In the genomic region with DNA sequence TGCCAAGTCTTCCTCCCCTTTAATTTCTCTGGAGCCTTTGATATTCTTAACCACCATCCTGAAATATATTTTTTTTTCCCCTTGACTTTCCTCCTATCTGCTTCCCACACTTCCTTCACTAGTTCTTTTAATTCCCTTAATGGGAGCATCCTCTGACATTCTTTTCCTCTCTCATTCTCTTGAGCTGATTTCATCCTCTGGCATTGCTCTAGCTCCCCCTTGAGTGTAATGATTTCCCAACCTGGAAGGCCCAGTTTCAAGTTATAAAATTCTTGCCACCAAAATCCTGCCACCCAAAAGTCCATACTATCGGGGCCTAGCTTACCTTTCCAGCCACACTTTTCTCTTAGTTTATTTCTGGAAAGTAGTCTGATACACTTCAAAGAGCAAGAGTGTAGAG, we compare ENCODE assay signal across 8 cellular contexts. TPM values are rescaled to one million over a fixed set of nuclear protein-coding genes. Genes with fewer than 3 reads are reported as not detected.
DNase-seq lines count a peak whose midpoint lies in the region; ATAC-seq and TF ChIP-seq lines count a peak whose summit lies in the region.

No MANE protein-coding gene starts in this region.

- H3K27me3 Mint-ChIP-seq in endothelial cell (ENCODE audit: unreplicated experiment) (no peaks in the 10 kb centered on the region), nephron progenitor cell (ENCODE audit: low read depth, poor library complexity) (peaks cover 2% of the 10 kb centered on the region)
- H3K27me3 Mint-ChIP-seq in T-helper 2 cell treated with Interferon-gamma antibody and Interleukin-4, amounts not matched to agents 5 μg/mL and 100 μg/mL, for 36 hours (ENCODE audit: low read depth): peaks cover 24% of the 10 kb centered on the region

- H3K36me3 Mint-ChIP-seq in endothelial cell (ENCODE audit: low read depth, unreplicated experiment): peaks cover under 1% of the 10 kb centered on the region
- H3K36me3 Mint-ChIP-seq in nephron progenitor cell (ENCODE audit: low read depth): peaks cover 11% of the 10 kb centered on the region
- no peaks in the 10 kb centered on the region for H3K36me3 Mint-ChIP-seq in stimulated activated effector memory CD8-positive, alpha-beta T cell treated with anti-CD3 and anti-CD28 coated beads, Interleukin-12 subunit alpha, Interleukin-12 subunit beta, amount 100 ng/mL, for 72 hours
- H3K36me3 Mint-ChIP-seq in T-helper 2 cell treated with Interferon-gamma antibody and Interleukin-4, amounts not matched to agents 5 μg/mL and 100 μg/mL, for 36 hours (ENCODE audit: low read depth): no peaks in the 10 kb centered on the region

- H3K27ac Mint-ChIP-seq in endothelial cell (ENCODE audit: unreplicated experiment) (no peak overlapping the region), nephron progenitor cell (no peak overlapping the region)
- no peak overlapping the region for H3K27ac Mint-ChIP-seq in stimulated activated effector memory CD8-positive, alpha-beta T cell treated with anti-CD3 and anti-CD28 coated beads, Interleukin-12 subunit alpha, Interleukin-12 subunit beta, amount 100 ng/mL, for 72 hours
- no peak overlapping the region for H3K27ac Mint-ChIP-seq in T-helper 2 cell treated with Interferon-gamma antibody and Interleukin-4, amounts not matched to agents 5 μg/mL and 100 μg/mL, for 36 hours

- H3K4me1 Mint-ChIP-seq in endothelial cell (ENCODE audit: unreplicated experiment) (peaks cover 19% of the 10 kb centered on the region), nephron progenitor cell (peaks cover 40% of the 10 kb centered on the region)
- H3K4me1 Mint-ChIP-seq in stimulated activated effector memory CD8-positive, alpha-beta T cell treated with anti-CD3 and anti-CD28 coated beads, Interleukin-12 subunit alpha, Interleukin-12 subunit beta, amount 100 ng/mL, for 72 hours: no peaks in the 10 kb centered on the region
- no peaks in the 10 kb centered on the region for H3K4me1 Mint-ChIP-seq in T-helper 2 cell treated with Interferon-gamma antibody and Interleukin-4, amounts not matched to agents 5 μg/mL and 100 μg/mL, for 36 hours (ENCODE audit: low read depth)

- H3K4me3 Mint-ChIP-seq in endothelial cell (ENCODE audit: unreplicated experiment) (no peak overlapping the region), nephron progenitor cell (no peak overlapping the region)
- H3K4me3 Mint-ChIP-seq in stimulated activated effector memory CD8-positive, alpha-beta T cell treated with anti-CD3 and anti-CD28 coated beads, Interleukin-12 subunit alpha, Interleukin-12 subunit beta, amount 100 ng/mL, for 72 hours: no peak overlapping the region
- H3K4me3 Mint-ChIP-seq in T-helper 2 cell treated with Interferon-gamma antibody and Interleukin-4, amounts not matched to agents 5 μg/mL and 100 μg/mL, for 36 hours: no peak overlapping the region

- DNase-seq in DMS53 treated with DMSO at 0.1 percent for 48 hours (lab: John Stamatoyannopoulos, UW; ENCODE audit: unreplicated experiment) (peak; percentile 17), NCI-H226 (peak; percentile 69), endothelial cell (ENCODE audit: low spot score) (peak; percentile 12), nephron progenitor cell (no peak)
- DNase-seq in stimulated activated effector memory CD8-positive, alpha-beta T cell treated with anti-CD3 and anti-CD28 coated beads, Interleukin-12 subunit alpha, Interleukin-12 subunit beta, amount 100 ng/mL, for 72 hours (ENCODE audit: low spot score in 2 of 2): no peak
- no peak for DNase-seq in T-helper 2 cell treated with Interferon-gamma antibody and Interleukin-4, amounts not matched to agents 5 μg/mL and 100 μg/mL, for 36 hours (ENCODE audit: low spot score)

- no peak for ATAC-seq in stimulated activated effector memory CD8-positive, alpha-beta T cell treated with anti-CD3 and anti-CD28 coated beads, Interleukin-12 subunit alpha, Interleukin-12 subunit beta, amount 100 ng/mL, for 72 hours
- ATAC-seq in GM21723 (IDR thresholded peaks at IDR 0.05; ENCODE audit: unreplicated experiment): no peak
- no peak for ATAC-seq in HG03097 (IDR thresholded peaks at IDR 0.05; ENCODE audit: low FRiP score, unreplicated experiment)

- TF ChIP-seq CTCF in endothelial cell (IDR thresholded peaks at IDR 0.05; ENCODE audit: unreplicated experiment): no peak
- TF ChIP-seq CTCF in nephron progenitor cell (IDR thresholded peaks at IDR 0.05): peak; percentile 35

- H3K9me3 Mint-ChIP-seq in endothelial cell (ENCODE audit: unreplicated experiment) (no peaks in the 10 kb centered on the region), nephron progenitor cell (peaks cover 1% of the 10 kb centered on the region)
- H3K9me3 Mint-ChIP-seq in stimulated activated effector memory CD8-positive, alpha-beta T cell treated with anti-CD3 and anti-CD28 coated beads, Interleukin-12 subunit alpha, Interleukin-12 subunit beta, amount 100 ng/mL, for 72 hours: no peaks in the 10 kb centered on the region
- H3K9me3 Mint-ChIP-seq in T-helper 2 cell treated with Interferon-gamma antibody and Interleukin-4, amounts not matched to agents 5 μg/mL and 100 μg/mL, for 36 hours: no peaks in the 10 kb centered on the region

RNA-seq across cellular contexts. Expression of a gene that starts 39.5 kb away (rescaled TPM):
- total RNA-seq in endothelial cell (ENCODE audit: unreplicated experiment): not detected

Comparison
In these comparisons a context has a peak if more than half of its experiments do, and no peak if none do; other contexts are left out.
1. DNase-seq: peak in DMS53 treated with DMSO at 0.1 percent for 48 hours (single experiment), NCI-H226 (single experiment) and endothelial cell (single experiment); none in nephron progenitor cell (single experiment), stimulated activated effector memory CD8-positive, alpha-beta T cell treated with anti-CD3 and anti-CD28 coated beads, Interleukin-12 subunit alpha, Interleukin-12 subunit beta, amount 100 ng/mL, for 72 hours (0 of 2) and T-helper 2 cell treated with Interferon-gamma antibody and Interleukin-4, amounts not matched to agents 5 μg/mL and 100 μg/mL, for 36 hours (single experiment).